Comparison of ENCODE assay signal across 1 cellular context in the genomic region with DNA sequence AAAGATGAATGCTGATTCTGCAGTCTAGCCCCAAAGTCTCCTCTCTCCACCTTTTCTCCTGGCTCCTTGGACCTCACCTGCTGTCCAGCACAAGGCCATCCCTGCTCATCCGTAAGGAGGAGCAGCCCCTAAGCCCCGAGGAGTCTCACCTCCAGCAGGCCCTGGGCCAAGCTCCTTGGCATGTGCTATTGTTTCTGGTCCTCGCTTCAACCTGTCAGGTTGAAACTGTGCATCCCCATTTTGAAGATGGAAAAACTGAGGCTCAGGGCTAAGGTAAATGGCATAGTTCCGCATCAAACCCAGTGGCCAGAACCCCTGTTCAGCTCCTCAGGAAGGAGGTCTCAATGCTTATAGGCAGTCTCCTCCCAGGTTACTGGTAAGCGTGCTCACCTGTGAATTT.
A peak's percentile ranks its signal among the peaks of the same experiment; 100 is the strongest.
TF ChIP-seq lines count a peak whose summit lies in the region.

No MANE protein-coding gene starts in this region.

TF ChIP-seq in HepG2, 621 proteins besides CTCF, POLR2A, EP300 and RAD21:
- TF ChIP-seq ZMYM3 (CRISPR knock-in tag; IDR thresholded peaks at IDR 0.05) = peak; percentile 74
- no peak for TF ChIP-seq ZNF280D (CRISPR knock-in tag; IDR thresholded peaks at IDR 0.05)
- TF ChIP-seq ZNF629 (CRISPR knock-in tag; conservative IDR thresholded peaks at IDR 0.05) = peak; percentile 95
